In genomic region chr4:14184265-14184664, GRCh38 we compare ENCODE assay signal across 10 cellular contexts.
DNase-seq lines count a peak whose midpoint lies in the region; ATAC-seq and TF ChIP-seq lines count a peak whose summit lies in the region.
"Had no signal": no experiment of that assay in that cellular context is flagged by ENCODE, and none has a peak within 500 bp of the region (broad histone marks: within the 10 kb centered on the region; RNA-seq: fewer than 3 reads in every experiment).

No MANE protein-coding gene starts in this region.

- H3K4me1 ChIP-seq in endodermal cell (ENCODE audit: control insufficient read depth, insufficient read depth, low read length) (peaks cover 28% of the 10 kb centered on the region), mucosa of descending colon (ENCODE audit: low read depth) (no peaks in the 10 kb centered on the region)

- H3K36me3 Mint-ChIP-seq in endodermal cell (ENCODE audit: low read depth), result no peaks in the 10 kb centered on the region
- H3K36me3 Mint-ChIP-seq in activated naive CD8-positive, alpha-beta T cell treated with anti-CD3 and anti-CD28 coated beads, Interleukin-2, amount 50 U/mL, for 24 hours (ENCODE audit: low read depth), result no peaks in the 10 kb centered on the region
- H3K36me3 Mint-ChIP-seq in activated T-cell treated with anti-CD3 and anti-CD28 coated beads, Interleukin-2, amount 50 U/mL, for 4 hours (ENCODE audit: insufficient read depth), result no peaks in the 10 kb centered on the region

- H3K36me3 ChIP-seq in endodermal cell (ENCODE audit: control insufficient read depth, insufficient read depth, low read length) (no peaks in the 10 kb centered on the region), mucosa of descending colon (ENCODE audit: low read depth) (no peaks in the 10 kb centered on the region)

- DNase-seq in CMK (ENCODE audit: low read depth) (peak; percentile 5), NCI-H1694 (lab: John Stamatoyannopoulos, UW) (peak; percentile 28), endodermal cell (peak; percentile 48), medulla oblongata (ENCODE audit: extremely low spot score) (peak; percentile 22), HuH-7.5 (ENCODE audit: low spot score) (no peak), mucosa of descending colon (no peak)
- no peak for DNase-seq in activated naive CD8-positive, alpha-beta T cell treated with anti-CD3 and anti-CD28 coated beads, Interleukin-2, amount 50 U/mL, for 24 hours
- no peak for DNase-seq in activated T-cell treated with anti-CD3 and anti-CD28 coated beads, Interleukin-2, amount 50 U/mL, for 4 hours
- DNase-seq: effector memory CD4-positive, alpha-beta T cell; retina had no signal

- no peak overlapping the region for H3K27ac ChIP-seq in endodermal cell (ENCODE audit: low read depth, low read length)

- H3K27ac Mint-ChIP-seq in endodermal cell, result no peak overlapping the region
- no peak overlapping the region for H3K27ac Mint-ChIP-seq in activated naive CD8-positive, alpha-beta T cell treated with anti-CD3 and anti-CD28 coated beads, Interleukin-2, amount 50 U/mL, for 24 hours

- TF ChIP-seq CTCF in endodermal cell (conservative IDR thresholded peaks at IDR 0.05) (no peak), mucosa of descending colon (IDR thresholded peaks at IDR 0.05) (no peak)

- no peak overlapping the region for H3K9ac ChIP-seq in endodermal cell (ENCODE audit: extremely low read depth, low read length, poor library complexity, severe bottlenecking)

- H3K27me3 Mint-ChIP-seq in endodermal cell (ENCODE audit: insufficient read depth), result no peaks in the 10 kb centered on the region
- H3K27me3 Mint-ChIP-seq in activated naive CD8-positive, alpha-beta T cell treated with anti-CD3 and anti-CD28 coated beads, Interleukin-2, amount 50 U/mL, for 24 hours, result no peaks in the 10 kb centered on the region
- peaks cover 2% of the 10 kb centered on the region for H3K27me3 Mint-ChIP-seq in activated T-cell treated with anti-CD3 and anti-CD28 coated beads, Interleukin-2, amount 50 U/mL, for 4 hours (ENCODE audit: low read depth)

- peaks cover 54% of the 10 kb centered on the region for H3K4me1 Mint-ChIP-seq in endodermal cell
- peaks cover 12% of the 10 kb centered on the region for H3K4me1 Mint-ChIP-seq in activated naive CD8-positive, alpha-beta T cell treated with anti-CD3 and anti-CD28 coated beads, Interleukin-2, amount 50 U/mL, for 24 hours
- H3K4me1 Mint-ChIP-seq in activated T-cell treated with anti-CD3 and anti-CD28 coated beads, Interleukin-2, amount 50 U/mL, for 4 hours (ENCODE audit: low read depth), result peaks cover 4% of the 10 kb centered on the region

- H3K4me3 Mint-ChIP-seq in endodermal cell, result no peak overlapping the region
- H3K4me3 Mint-ChIP-seq in activated naive CD8-positive, alpha-beta T cell treated with anti-CD3 and anti-CD28 coated beads, Interleukin-2, amount 50 U/mL, for 24 hours, result no peak overlapping the region
- no peak overlapping the region for H3K4me3 Mint-ChIP-seq in activated T-cell treated with anti-CD3 and anti-CD28 coated beads, Interleukin-2, amount 50 U/mL, for 4 hours

- intact Hi-C loops in mucosa of descending colon (cut with DNase I, micrococcal nuclease), result no loop called here

- H3K27me3 ChIP-seq in endodermal cell (ENCODE audit: control insufficient read depth, insufficient read depth, low read length, poor library complexity, severe bottlenecking), result no peaks in the 10 kb centered on the region

- no peak overlapping the region for H3K4me3 ChIP-seq in endodermal cell (ENCODE audit: low read length)
- no peak overlapping the region for H3K4me3 ChIP-seq in mucosa of descending colon

- ATAC-seq in activated naive CD8-positive, alpha-beta T cell treated with anti-CD3 and anti-CD28 coated beads, Interleukin-2, amount 50 U/mL, for 24 hours, result no peak
- ATAC-seq in mucosa of descending colon, result no peak
- ATAC-seq in activated T-cell treated with anti-CD3 and anti-CD28 coated beads, Interleukin-2, amount 50 U/mL, for 4 hours, result no peak

- WGBS in endodermal cell (ENCODE audit: insufficient coverage in 1 of 2, insufficient read length in 1 of 2), 2 experiments, result 81 to 92% methylated on average over 2 to 3 of the region's 3 CpGs

- H3K9me3 ChIP-seq in endodermal cell (ENCODE audit: control insufficient read depth, low read length), result no peaks in the 10 kb centered on the region
- no peaks in the 10 kb centered on the region for H3K9me3 ChIP-seq in mucosa of descending colon

- H3K9me3 Mint-ChIP-seq in endodermal cell, result no peaks in the 10 kb centered on the region
- no peaks in the 10 kb centered on the region for H3K9me3 Mint-ChIP-seq in activated naive CD8-positive, alpha-beta T cell treated with anti-CD3 and anti-CD28 coated beads, Interleukin-2, amount 50 U/mL, for 24 hours
- no peaks in the 10 kb centered on the region for H3K9me3 Mint-ChIP-seq in activated T-cell treated with anti-CD3 and anti-CD28 coated beads, Interleukin-2, amount 50 U/mL, for 4 hours

Comparison
In these comparisons a context has a peak if more than half of its experiments do, and no peak if none do; other contexts are left out.
1. DNase-seq: peak in CMK (single experiment), NCI-H1694 (single experiment), endodermal cell (single experiment) and medulla oblongata (single experiment); none in HuH-7.5 (single experiment), activated naive CD8-positive, alpha-beta T cell treated with anti-CD3 and anti-CD28 coated beads, Interleukin-2, amount 50 U/mL, for 24 hours (single experiment), mucosa of descending colon (0 of 3) and activated T-cell treated with anti-CD3 and anti-CD28 coated beads, Interleukin-2, amount 50 U/mL, for 4 hours (single experiment).